In genomic region chr4:8694651-8695151, GRCh38 we compare ENCODE assay signal across 23 cellular contexts.
"Had no signal": no experiment of that assay in that cellular context is flagged by ENCODE, and none has a peak within 500 bp of the region (broad histone marks: within the 10 kb centered on the region; RNA-seq: fewer than 3 reads in every experiment).

No MANE protein-coding gene starts in this region.

- H3K36me3 ChIP-seq: colonic mucosa, gastrocnemius medialis, heart left ventricle, left lung, ovary, thoracic aorta had no signal

- H3K27me3 ChIP-seq: body of pancreas, colonic mucosa, gastrocnemius medialis, ovary had no signal

- DNase-seq: activated CD4-positive, alpha-beta T cell treated with anti-CD3 and anti-CD28 coated beads for 48 hours; activated CD4-positive, CD25-positive, alpha-beta regulatory T cell; activated CD8-positive, alpha-beta T cell treated with anti-CD3 and anti-CD28 coated beads, Interleukin-2, amount 10 ng/mL, durations not matched to agents 7 days and 5 days; activated naive CD4-positive, alpha-beta T cell; activated naive CD8-positive, alpha-beta T cell treated with anti-CD3 and anti-CD28 coated beads, Interleukin-2, amount 10 ng/mL, durations not matched to agents 7 days and 5 days; caudate nucleus; colonic mucosa; effector CD4-positive, alpha-beta T cell; gastrocnemius medialis; kidney; left lung; mucosa of descending colon; naive B cell; stimulated activated CD4-positive, alpha-beta T cell treated with anti-CD3 and anti-CD28 coated beads, Interleukin-4, amount 100 ng/mL, for 4 hours had no signal

- ATAC-seq: activated CD8-positive, alpha-beta T cell treated with anti-CD3 and anti-CD28 coated beads, Interleukin-2, amount 10 ng/mL, durations not matched to agents 7 days and 5 days; body of pancreas; esophagus mucosa; gastrocnemius medialis; heart left ventricle; left lung; mucosa of descending colon; sciatic nerve; T-cell had no signal

- H3K4me3 ChIP-seq: body of pancreas, colonic mucosa, gastrocnemius medialis, heart left ventricle, left lung, mucosa of descending colon, ovary, SK-N-MC, thoracic aorta had no signal

- H3K9me3 ChIP-seq: body of pancreas, colonic mucosa, gastrocnemius medialis, left lung, mucosa of descending colon, ovary, thoracic aorta had no signal

- H3K27ac ChIP-seq: body of pancreas, colonic mucosa, gastrocnemius medialis, heart left ventricle, left lung, ovary, SK-N-MC, thoracic aorta had no signal

- H3K4me1 ChIP-seq: body of pancreas, colonic mucosa, gastrocnemius medialis, heart left ventricle, left lung had no signal

- FAIRE-seq: kidney, urothelium cell line had no signal
